ENCODE assay signal across 2 cellular contexts in the genomic region with DNA sequence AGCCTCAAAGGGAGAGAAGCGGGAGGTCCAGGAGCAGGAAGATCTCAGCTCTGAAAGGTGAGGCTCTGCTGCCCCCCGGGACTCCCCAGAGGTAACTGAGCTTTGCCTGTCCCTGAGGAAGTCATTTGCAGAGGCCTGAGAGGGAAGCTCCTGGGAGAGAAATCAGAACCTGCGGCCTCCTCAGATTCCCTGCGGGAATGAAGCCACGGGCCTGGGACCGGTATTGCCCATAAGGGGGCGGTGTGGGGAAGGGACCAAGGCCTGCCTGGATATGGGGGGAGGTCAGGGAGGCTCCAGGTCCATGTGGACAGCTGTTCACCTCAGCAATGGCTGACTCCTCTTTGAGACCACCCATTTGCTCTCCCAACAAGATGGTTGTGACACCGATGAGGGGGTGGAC.
TF ChIP-seq lines count a peak whose summit lies in the region.

No MANE protein-coding gene starts in this region.

TF ChIP-seq in SK-N-SH, 30 proteins besides CTCF, POLR2A, EP300 and RAD21:
- TF ChIP-seq IRF3 (IDR thresholded peaks at IDR 0.05; ENCODE audit: low read depth, low read length) (no peak), GATA2 (CRISPR knock-in tag; IDR thresholded peaks at IDR 0.05) (no peak), POLR2AphosphoS5 (IDR thresholded peaks at IDR 0.05; ENCODE audit: low read depth, low read length) (no peak), FOXM1 (IDR thresholded peaks at IDR 0.05; ENCODE audit: low read depth) (no peak), EZH2phosphoT487 (IDR thresholded peaks at IDR 0.05; ENCODE audit: borderline replicate concordance, low read depth) (no peak), NRF1 (IDR thresholded peaks at IDR 0.05; ENCODE audit: low read depth, low read length) (no peak), SIN3A (IDR thresholded peaks at IDR 0.05; ENCODE audit: borderline replicate concordance, low read depth, low read length) (no peak), MAX (IDR thresholded peaks at IDR 0.05; ENCODE audit: low read depth) (no peak), CHD2 (IDR thresholded peaks at IDR 0.05; ENCODE audit: low read length, partially characterized antibody) (no peak), GABPA (IDR thresholded peaks at IDR 0.05; ENCODE audit: low read depth) (no peak), TEAD4 (IDR thresholded peaks at IDR 0.05; ENCODE audit: borderline replicate concordance, insufficient read depth) (no peak)

TF ChIP-seq in SK-N-SH treated with all-trans-retinoic acid at 6 μM for 48 hours, 23 proteins besides CTCF, POLR2A, EP300 and RAD21 (continued from another document):
- TF ChIP-seq CREB5 (CRISPR knock-in tag; IDR thresholded peaks at IDR 0.05; ENCODE audit: low read depth) (no peak), TCF4 (CRISPR knock-in tag; IDR thresholded peaks at IDR 0.05; ENCODE audit: borderline replicate concordance) (no peak), CSDC2 (CRISPR knock-in tag; IDR thresholded peaks at IDR 0.05) (no peak), PPARA (CRISPR knock-in tag; IDR thresholded peaks at IDR 0.05; ENCODE audit: borderline replicate concordance) (no peak), ZFP30 (CRISPR knock-in tag; IDR thresholded peaks at IDR 0.05) (no peak), ISL1 (CRISPR knock-in tag; IDR thresholded peaks at IDR 0.05) (no peak), ZNF565 (CRISPR knock-in tag; conservative IDR thresholded peaks at IDR 0.05; ENCODE audit: low read depth) (no peak), POU6F1 (CRISPR knock-in tag; IDR thresholded peaks at IDR 0.05; ENCODE audit: borderline replicate concordance, low read depth) (no peak), ESRRG (CRISPR knock-in tag; IDR thresholded peaks at IDR 0.05) (no peak), ZC3H10 (CRISPR knock-in tag; IDR thresholded peaks at IDR 0.05) (no peak)
TF ChIP-seq in SK-N-SH treated with all-trans-retinoic acid at 6 μM for 48 hours: peak in this region for 0.
